In genomic region chr9:37542488-37542887, GRCh38 we compare ENCODE assay signal across 1 cellular context.
A peak's percentile ranks its signal among the peaks of the same experiment; 100 is the strongest.
TF ChIP-seq lines count a peak whose summit lies in the region.

No MANE protein-coding gene starts in this region.

TF ChIP-seq in K562, 482 proteins besides CTCF, POLR2A, EP300 and RAD21:
- no peak for TF ChIP-seq LCOR (CRISPR knock-in tag; IDR thresholded peaks at IDR 0.05)
- no peak for TF ChIP-seq ID3 (CRISPR knock-in tag; IDR thresholded peaks at IDR 0.05)
- peak; percentile 76; the same call in 1 of the 2 replicates for TF ChIP-seq ID3 (tag; IDR thresholded peaks at IDR 0.05)
